26 cellular contexts compared by ENCODE assay signal in the genomic region with DNA sequence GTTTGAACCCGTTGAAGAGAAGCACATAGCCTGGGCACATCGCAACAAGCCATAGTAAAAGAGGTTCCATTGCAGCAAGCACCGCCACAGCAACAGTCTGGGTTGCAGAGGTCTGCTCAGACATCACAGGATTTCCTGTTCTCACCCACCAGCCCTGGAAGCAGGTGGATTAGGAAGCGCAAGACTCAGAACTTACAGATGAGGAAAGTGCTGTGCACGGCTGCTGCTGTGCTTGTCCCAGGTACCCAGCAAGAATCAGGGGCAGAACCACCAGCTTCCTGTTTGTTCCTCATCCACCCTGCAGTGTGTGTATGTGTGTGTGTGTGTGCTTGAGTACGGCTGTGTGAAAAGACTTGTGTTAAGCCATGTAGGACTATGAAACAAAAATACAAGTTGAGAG.
"Had no signal": no experiment of that assay in that cellular context is flagged by ENCODE, and none has a peak within 500 bp of the region (broad histone marks: within the 10 kb centered on the region; RNA-seq: fewer than 3 reads in every experiment).

No MANE protein-coding gene starts in this region.

- H3K4me1 ChIP-seq: adrenal gland, ascending aorta, foreskin keratinocyte, heart right ventricle, lower lobe of right lung, psoas muscle, suprapubic skin, tibial nerve had no signal

- H3K4me3 ChIP-seq: adrenal gland, ascending aorta, cardiac muscle cell, heart right ventricle, lower lobe of right lung, ovary, psoas muscle, suprapubic skin, tibial nerve had no signal

- ATAC-seq: esophagus mucosa, foreskin keratinocyte, heart right ventricle, left lobe of liver, lower lobe of right lung, psoas muscle had no signal

- H3K27ac Mint-ChIP-seq: activated naive CD4-positive, alpha-beta T cell treated with anti-CD3 and anti-CD28 coated beads for 36 hours; activated naive CD8-positive, alpha-beta T cell treated with anti-CD3 and anti-CD28 coated beads for 36 hours; brain; endodermal cell; nephron; T-helper 2 cell treated with Interferon-gamma antibody and Interleukin-4, amounts not matched to agents 5 μg/mL and 100 μg/mL, for 36 hours had no signal

- H3K27ac ChIP-seq: adrenal gland, ascending aorta, cardiac muscle cell, foreskin keratinocyte, heart right ventricle, lower lobe of right lung, ovary, psoas muscle, suprapubic skin, tibial nerve had no signal

- H3K4me3 Mint-ChIP-seq: activated naive CD4-positive, alpha-beta T cell treated with anti-CD3 and anti-CD28 coated beads for 36 hours; activated naive CD8-positive, alpha-beta T cell treated with anti-CD3 and anti-CD28 coated beads for 36 hours; brain; endodermal cell; nephron; T-helper 2 cell treated with Interferon-gamma antibody and Interleukin-4, amounts not matched to agents 5 μg/mL and 100 μg/mL, for 36 hours had no signal

- H3K36me3 Mint-ChIP-seq: brain had no signal

- H3K9me3 ChIP-seq: ovary had no signal

- H3K4me1 Mint-ChIP-seq: activated naive CD8-positive, alpha-beta T cell treated with anti-CD3 and anti-CD28 coated beads for 36 hours; brain; endodermal cell; nephron had no signal

- DNase-seq: activated CD4-positive, alpha-beta T cell treated with anti-CD3 and anti-CD28 coated beads for 4 hours; activated CD4-positive, alpha-beta T cell treated with anti-CD3 and anti-CD28 coated beads, Interleukin-2, amount 50 U/mL, for 48 hours; activated CD4-positive, CD25-positive, alpha-beta regulatory T cell; activated CD8-positive, alpha-beta memory T cell treated with anti-CD3 and anti-CD28 coated beads for 24 hours; activated effector memory CD4-positive, alpha-beta T cell treated with Interleukin-2 at 50 U/mL for 16 hours; activated naive CD4-positive, alpha-beta T cell treated with anti-CD3 and anti-CD28 coated beads for 36 hours; activated naive CD8-positive, alpha-beta T cell treated with anti-CD3 and anti-CD28 coated beads for 36 hours; adrenal gland; endodermal cell; foreskin keratinocyte; heart right ventricle; kidney glomerular epithelial cell; lower lobe of right lung; ovary; psoas muscle; stimulated activated naive CD4-positive, alpha-beta T cell; T-helper 1 cell had no signal

- H3K36me3 ChIP-seq: adrenal gland, ascending aorta, cardiac muscle cell, heart right ventricle, lower lobe of right lung, ovary, suprapubic skin, tibial nerve had no signal

- H3K27me3 Mint-ChIP-seq: activated naive CD8-positive, alpha-beta T cell treated with anti-CD3 and anti-CD28 coated beads for 36 hours had no signal

- H3K27me3 ChIP-seq: adrenal gland, ascending aorta, cardiac muscle cell, foreskin keratinocyte, ovary, tibial nerve had no signal
